Comparison of ENCODE assay signal across 26 cellular contexts in genomic region chr9:135814421-135814820, GRCh38.
A peak's percentile ranks its signal among the peaks of the same experiment; 100 is the strongest.
DNase-seq lines count a peak whose midpoint lies in the region; ATAC-seq, FAIRE-seq and TF ChIP-seq lines count a peak whose summit lies in the region.
"Had no signal": no experiment of that assay in that cellular context is flagged by ENCODE, and none has a peak within 500 bp of the region (broad histone marks: within the 10 kb centered on the region; RNA-seq: fewer than 3 reads in every experiment).

No MANE protein-coding gene starts in this region.

- H3K9me3 ChIP-seq in K562 (replicated peaks; ENCODE audit: control insufficient read depth, insufficient read depth, low read depth, low read length): no peaks in the 10 kb centered on the region
- H3K9me3 ChIP-seq in endodermal cell (ENCODE audit: control insufficient read depth, low read length): no peaks in the 10 kb centered on the region
- H3K9me3 ChIP-seq: A549, HAP-1 had no signal

- TF ChIP-seq POLR2A in K562 (conservative IDR thresholded peaks at IDR 0.05): no peak

- no peak overlapping the region for H3K4me3 Mint-ChIP-seq in endodermal cell
- H3K4me3 Mint-ChIP-seq in progenitor cell of endocrine pancreas (ENCODE audit: low read depth): no peak overlapping the region
- H3K4me3 Mint-ChIP-seq: CD4-positive, alpha-beta memory T cell; GM23338; HFFc6 had no signal

- H3K4me2 ChIP-seq in K562 (ENCODE audit: insufficient read depth, low read length): no peak overlapping the region
- H3K4me2 ChIP-seq: A549, GM23338 had no signal

- no peaks in the 10 kb centered on the region for H3K4me1 ChIP-seq in K562 (replicated peaks in 1 of 2; ENCODE audit: control insufficient read depth in 2 of 2, insufficient read depth in 2 of 2, low read length in 2 of 2)
- H3K4me1 ChIP-seq in endodermal cell (ENCODE audit: control insufficient read depth, insufficient read depth, low read length): no peaks in the 10 kb centered on the region
- H3K4me1 ChIP-seq: A549, HAP-1 had no signal

- intact Hi-C loops in K562 (cut with micrococcal nuclease): no loop called here

- CTCF ChIA-PET in K562 (lab: Yijun Ruan, JAX; ENCODE audit: low intra/inter-chr PET ratio): no interaction called here

- no peaks in the 10 kb centered on the region for H3K9me3 Mint-ChIP-seq in activated naive CD4-positive, alpha-beta T cell treated with anti-CD3 and anti-CD28 coated beads, Interleukin-2, amount 50 U/mL, for 72 hours
- H3K9me3 Mint-ChIP-seq in endodermal cell (no peaks in the 10 kb centered on the region), progenitor cell of endocrine pancreas (ENCODE audit: low read depth) (no peaks in the 10 kb centered on the region)
- H3K9me3 Mint-ChIP-seq: CD4-positive, alpha-beta memory T cell; GM23338; HFFc6 had no signal

- H3K36me3 Mint-ChIP-seq in activated naive CD4-positive, alpha-beta T cell treated with anti-CD3 and anti-CD28 coated beads, Interleukin-2, amount 50 U/mL, for 72 hours: peaks cover 0 to 6% of the 10 kb centered on the region in 2 donors
- H3K36me3 Mint-ChIP-seq in endodermal cell (ENCODE audit: low read depth) (peaks cover 85% of the 10 kb centered on the region), progenitor cell of endocrine pancreas (ENCODE audit: insufficient read depth) (peaks cover 46% of the 10 kb centered on the region)

- POLR2A ChIA-PET in K562 (lab: Yijun Ruan, JAX): no interaction called here

- H3K4me3 ChIP-seq in K562 (no peak overlapping the region), endodermal cell (ENCODE audit: low read length) (no peak overlapping the region)
- H3K4me3 ChIP-seq: A549, GM23338, HAP-1, SK-N-MC had no signal

- no peak for FAIRE-seq in K562 (lab: Jason Lieb, UNC)
- FAIRE-seq: A549, GM18507 had no signal

- peak overlapping the region; percentile 25 to 50 for H3K27ac Mint-ChIP-seq in activated naive CD4-positive, alpha-beta T cell treated with anti-CD3 and anti-CD28 coated beads, Interleukin-2, amount 50 U/mL, for 72 hours
- H3K27ac Mint-ChIP-seq in endodermal cell (peak overlapping the region; percentile 17), progenitor cell of endocrine pancreas (peak overlapping the region; percentile 35)
- H3K27ac Mint-ChIP-seq: GM23338, HFFc6 had no signal

- H3K27me3 ChIP-seq in K562 (ENCODE audit: control insufficient read depth in 2 of 2, insufficient read depth in 2 of 2, low read length in 2 of 2) (no peaks in the 10 kb centered on the region), endodermal cell (ENCODE audit: control insufficient read depth, insufficient read depth, low read length, poor library complexity, severe bottlenecking) (no peaks in the 10 kb centered on the region)

- H3K4me1 Mint-ChIP-seq in endodermal cell (no peaks in the 10 kb centered on the region), progenitor cell of endocrine pancreas (ENCODE audit: low read depth) (no peaks in the 10 kb centered on the region)
- H3K4me1 Mint-ChIP-seq: CD4-positive, alpha-beta memory T cell had no signal

- TF ChIP-seq CTCF in K562 (IDR thresholded peaks at IDR 0.05 in 2 of 3, conservative IDR thresholded peaks at IDR 0.05 in 1 of 3; ENCODE audit: insufficient read depth in 2 of 3, low read depth in 1 of 3, low read length in 3 of 3): no peak
- no peak for TF ChIP-seq CTCF in endodermal cell (conservative IDR thresholded peaks at IDR 0.05)
- no peak for TF ChIP-seq CTCF in progenitor cell of endocrine pancreas (IDR thresholded peaks at IDR 0.05; ENCODE audit: unreplicated experiment)

- no peak for DNase-seq in activated naive CD4-positive, alpha-beta T cell treated with anti-CD3 and anti-CD28 coated beads, Interleukin-2, amount 50 U/mL, for 72 hours (ENCODE audit: low spot score in 2 of 2)
- no peak for DNase-seq in activated naive CD4-positive, alpha-beta T cell (lab: John Stamatoyannopoulos, UW)
- DNase-seq in K562 (ENCODE audit: extremely low read depth in 1 of 4, low spot score in 3 of 4): no peak
- DNase-seq in endodermal cell: peak; percentile 20
- DNase-seq in progenitor cell of endocrine pancreas (ENCODE audit: low spot score, unreplicated experiment): no peak
- DNase-seq in activated CD8-positive, alpha-beta memory T cell treated with anti-CD3 and anti-CD28 coated beads for 24 hours: no peak
- no peak for DNase-seq in NCI-H2196 (lab: John Stamatoyannopoulos, UW; ENCODE audit: unreplicated experiment)
- DNase-seq: AML-193; C1 segment of cervical spinal cord; CD4-positive, alpha-beta memory T cell; COR-L47; DMS53; HFFc6; KG1; MM.1S; NCI-H1694; NCI-H2029 treated with DMSO at 0.1 percent for 48 hours; NCI-H2227 treated with DMSO at 0.1 percent for 48 hours; NCI-H526 treated with DMSO at 0.1 percent for 48 hours; RPMI8226; SHP77 treated with DMSO at 0.1 percent for 48 hours had no signal

- H3K27me3 Mint-ChIP-seq in endodermal cell (ENCODE audit: insufficient read depth) (no peaks in the 10 kb centered on the region), progenitor cell of endocrine pancreas (no peaks in the 10 kb centered on the region)
- H3K27me3 Mint-ChIP-seq: CD4-positive, alpha-beta memory T cell had no signal

- H3K27ac ChIP-seq in K562 (ENCODE audit: extremely low read depth, low read depth, low read length) (no peak overlapping the region), endodermal cell (ENCODE audit: low read depth, low read length) (no peak overlapping the region)
- H3K27ac ChIP-seq: A549, SK-N-MC had no signal

- TF ChIP-seq RAD21 in K562 (CRISPR knock-in tag; conservative IDR thresholded peaks at IDR 0.05 in 1 of 2, IDR thresholded peaks at IDR 0.05 in 1 of 2): no peak

- H3K9me1 ChIP-seq in K562 (ENCODE audit: control insufficient read depth, insufficient read depth, low read length): peaks cover 3% of the 10 kb centered on the region

- H3K9ac ChIP-seq in K562 (ENCODE audit: insufficient read depth in 1 of 2, low read depth in 2 of 2, low read length in 2 of 2): peak overlapping the region in 1 of 2 experiments; percentile 21; a peak in 1 of 4 replicates
- no peak overlapping the region for H3K9ac ChIP-seq in endodermal cell (ENCODE audit: extremely low read depth, low read length, poor library complexity, severe bottlenecking)

- H2AFZ ChIP-seq in K562 (ENCODE audit: low read depth, low read length): no peak overlapping the region
- H2AFZ ChIP-seq: GM23338 had no signal

- peaks cover 92% of the 10 kb centered on the region; the same call in 2 of the 3 replicates for H3K36me3 ChIP-seq in K562 (ENCODE audit: control insufficient read depth, insufficient read depth, low read length)
- peaks cover 75% of the 10 kb centered on the region for H3K36me3 ChIP-seq in endodermal cell (ENCODE audit: control insufficient read depth, insufficient read depth, low read length)

- no peaks in the 10 kb centered on the region for H3K79me2 ChIP-seq in K562 (ENCODE audit: control insufficient read depth, insufficient read depth, low read length)

- 0 out of 2 replicates have a peak, but pooled peaks cover 4% of the 10 kb centered on the region for H4K20me1 ChIP-seq in K562 (replicated peaks; ENCODE audit: control insufficient read depth, insufficient read depth, low read length)

- no TSS peak for BruUV-seq in K562 (replicated peaks; lab: Mats Ljungman, UMichigan)

- 97% methylated on average over 6 of the region's 10 CpGs for WGBS in K562 (ENCODE audit: insufficient coverage, low coverage, missing lambda C conversion rate)
- 94 to 100% methylated on average over 4 to 10 of the region's 10 CpGs for WGBS in endodermal cell (ENCODE audit: insufficient coverage in 1 of 2, insufficient read length in 1 of 2), 2 experiments

- TF ChIP-seq EP300 in K562 (IDR thresholded peaks at IDR 0.05; ENCODE audit: low read length): no peak

- in situ Hi-C loops in K562 (cut with MboI): no loop called here

- no peak for ATAC-seq in activated naive CD4-positive, alpha-beta T cell treated with anti-CD3 and anti-CD28 coated beads, Interleukin-2, amount 50 U/mL, for 72 hours
- no peak for ATAC-seq in K562
- ATAC-seq: A549, GM23338 had no signal

TF ChIP-seq in K562, 482 proteins besides CTCF, POLR2A, EP300 and RAD21:
- no peak for TF ChIP-seq BRCA1 (IDR thresholded peaks at IDR 0.05)
- no peak for TF ChIP-seq BRCA1 (CRISPR knock-in tag; IDR thresholded peaks at IDR 0.05)
- TF ChIP-seq POLR2G (IDR thresholded peaks at IDR 0.05; ENCODE audit: low read depth, low read length): peak; percentile 25; the same call in 1 of the 2 replicates
